In genomic region chr6:149761438-149761837, GRCh38 we compare ENCODE assay signal across 13 cellular contexts.
DNase-seq lines count a peak whose midpoint lies in the region; ATAC-seq and TF ChIP-seq lines count a peak whose summit lies in the region.
"Had no signal": no experiment of that assay in that cellular context is flagged by ENCODE, and none has a peak within 500 bp of the region (broad histone marks: within the 10 kb centered on the region; RNA-seq: fewer than 3 reads in every experiment).

No MANE protein-coding gene starts in this region.

- peak; percentile 75 for DNase-seq in NB4 (ENCODE audit: low read depth)
- no peak for DNase-seq in tibial artery
- no peak for DNase-seq in NCI-H1694 (lab: John Stamatoyannopoulos, UW)
- no peak for DNase-seq in NCI-H524 (lab: John Stamatoyannopoulos, UW)
- no peak for DNase-seq in DMS53 (lab: John Stamatoyannopoulos, UW)
- DNase-seq: activated naive CD4-positive, alpha-beta T cell treated with anti-CD3 and anti-CD28 coated beads, Interleukin-2, amount 10 ng/mL, durations not matched to agents 7 days and 5 days; midbrain; NCI-H1417; stimulated activated CD4-positive, alpha-beta T cell treated with anti-CD3 and anti-CD28 coated beads, Interleukin-2, amount 100 ng/mL, for 24 hours had no signal

- intact Hi-C loops in tibial artery (cut with DNase I; ENCODE audit: low total_unique reads) = no loop called here

- H3K36me3 ChIP-seq in BLaER1 treated with 17β-estradiol and CSF1 and Interleukin-3, amounts not matched to agents 10 nM and 100 nM = peaks cover 39 to 69% (median 55%) of the 10 kb centered on the region in 11 experiments
- H3K36me3 ChIP-seq in tibial artery = peaks cover 12 to 16% (median 13%) of the 10 kb centered on the region in 3 donors

- H3K4me1 ChIP-seq in BLaER1 treated with 17β-estradiol and CSF1 and Interleukin-3, amounts not matched to agents 10 nM and 100 nM = peaks cover 6 to 22% (median 18%) of the 10 kb centered on the region in 10 experiments; a peak in 18 of 20 replicates
- peaks cover 0 to 11% (median under 1%) of the 10 kb centered on the region in 4 donors for H3K4me1 ChIP-seq in tibial artery

- H3K27ac ChIP-seq in BLaER1 treated with 17β-estradiol and CSF1 and Interleukin-3, amounts not matched to agents 10 nM and 100 nM = peak overlapping the region in 4 of 11 experiments; percentile 26 to 51 (median 39); a peak in 6 of 22 replicates
- H3K27ac ChIP-seq in tibial artery = no peak overlapping the region
- H3K27ac ChIP-seq: epithelial cell of prostate had no signal

- no peak overlapping the region for H3K4me3 ChIP-seq in BLaER1 treated with 17β-estradiol and CSF1 and Interleukin-3, amounts not matched to agents 10 nM and 100 nM
- H3K4me3 ChIP-seq in NB4 (ENCODE audit: low read depth, low read length) = no peak overlapping the region
- no peak overlapping the region for H3K4me3 ChIP-seq in tibial artery

- H3K9ac ChIP-seq in BLaER1 treated with 17β-estradiol and CSF1 and Interleukin-3, amounts not matched to agents 10 nM and 100 nM = no peak overlapping the region

- peak overlapping the region in 6 of 11 experiments; percentile 8 to 46 (median 33); a peak in 9 of 22 replicates for H3K4me2 ChIP-seq in BLaER1 treated with 17β-estradiol and CSF1 and Interleukin-3, amounts not matched to agents 10 nM and 100 nM

- ATAC-seq in GM19397 (IDR thresholded peaks at IDR 0.05; ENCODE audit: unreplicated experiment) = peak; percentile 95
- peak; percentile 99 for ATAC-seq in HG02973 (IDR thresholded peaks at IDR 0.05; ENCODE audit: unreplicated experiment)

- peaks cover 23 to 31% (median 26%) of the 10 kb centered on the region in 11 experiments for H3K9me3 ChIP-seq in BLaER1 treated with 17β-estradiol and CSF1 and Interleukin-3, amounts not matched to agents 10 nM and 100 nM (replicated peaks in 1 of 11)
- H3K9me3 ChIP-seq in tibial artery = peaks cover 0 to 3% (median 0%) of the 10 kb centered on the region in 3 donors

- TF ChIP-seq CTCF in NB4 (IDR thresholded peaks at IDR 0.05; ENCODE audit: low read depth, low read length) = no peak
- no peak for TF ChIP-seq CTCF in tibial artery (IDR thresholded peaks at IDR 0.05)

- no peak for TF ChIP-seq POLR2A in NB4 (IDR thresholded peaks at IDR 0.05; ENCODE audit: extremely low read depth, insufficient read length)

- peaks cover 15 to 62% (median 48%) of the 10 kb centered on the region in 11 experiments; a peak in 20 of 22 replicates for H4K20me1 ChIP-seq in BLaER1 treated with 17β-estradiol and CSF1 and Interleukin-3, amounts not matched to agents 10 nM and 100 nM

- H3K27me3 ChIP-seq in BLaER1 treated with 17β-estradiol and CSF1 and Interleukin-3, amounts not matched to agents 10 nM and 100 nM = no peaks in the 10 kb centered on the region
- no peaks in the 10 kb centered on the region for H3K27me3 ChIP-seq in tibial artery
